19 cellular contexts compared by ENCODE assay signal in genomic region chr3:45473841-45474240, GRCh38.
A peak's percentile ranks its signal among the peaks of the same experiment; 100 is the strongest.
DNase-seq lines count a peak whose midpoint lies in the region; ATAC-seq and TF ChIP-seq lines count a peak whose summit lies in the region.
"Had no signal": no experiment of that assay in that cellular context is flagged by ENCODE, and none has a peak within 500 bp of the region (broad histone marks: within the 10 kb centered on the region; RNA-seq: fewer than 3 reads in every experiment).

No MANE protein-coding gene starts in this region.

- intact Hi-C loops in MCF 10A (cut with micrococcal nuclease) (no loop called here), mammary epithelial cell (cut with micrococcal nuclease) (no loop called here), mucosa of descending colon (cut with DNase I, micrococcal nuclease) (no loop called here)

- dilution Hi-C loops in mammary epithelial cell (cut with HindIII; ENCODE audit: low sequenced_read_pairs), result no loop called here

- no peaks in the 10 kb centered on the region for H3K27me3 Mint-ChIP-seq in MCF 10A (ENCODE audit: insufficient read depth, unreplicated experiment)
- H3K27me3 Mint-ChIP-seq: T-cell had no signal

- no peak overlapping the region for H2AFZ ChIP-seq in mammary epithelial cell (ENCODE audit: low read depth, low read length)

- POLR2A ChIA-PET in MCF 10A (lab: Yijun Ruan, JAX), result no interaction called here

- H3K4me3 ChIP-seq in mammary epithelial cell (replicated peaks in 1 of 3; ENCODE audit: insufficient read depth in 1 of 3, low read depth in 2 of 3, low read length in 3 of 3) (no peak overlapping the region), fibroblast of villous mesenchyme (ENCODE audit: low read depth, low read length) (no peak overlapping the region), mucosa of descending colon (no peak overlapping the region)
- H3K4me3 ChIP-seq: smooth muscle cell had no signal

- H3K4me1 Mint-ChIP-seq in MCF 10A (ENCODE audit: insufficient read depth, unreplicated experiment), result peaks cover under 1% of the 10 kb centered on the region

- BruUV-seq in MCF 10A (replicated peaks; lab: Mats Ljungman, UMichigan), result no TSS peak
- BruUV-seq in mammary epithelial cell (replicated peaks; lab: Mats Ljungman, UMichigan), result no TSS peak

- H3K9me3 ChIP-seq in mammary epithelial cell (replicated peaks; ENCODE audit: insufficient read depth, low read length), result no peaks in the 10 kb centered on the region
- no peaks in the 10 kb centered on the region for H3K9me3 ChIP-seq in mucosa of descending colon

- no peak for ATAC-seq in mucosa of descending colon
- ATAC-seq in GM21423 (IDR thresholded peaks at IDR 0.05; ENCODE audit: unreplicated experiment), result no peak
- ATAC-seq: T-cell had no signal

- no peak overlapping the region for H3K9ac ChIP-seq in mammary epithelial cell (ENCODE audit: insufficient read depth, low read length)

- H3K27ac Mint-ChIP-seq in MCF 10A (ENCODE audit: low read depth, unreplicated experiment), result no peak overlapping the region
- H3K27ac Mint-ChIP-seq: T-cell had no signal

- no peaks in the 10 kb centered on the region for H3K9me3 Mint-ChIP-seq in MCF 10A (ENCODE audit: unreplicated experiment)
- H3K9me3 Mint-ChIP-seq: T-cell had no signal

- no peak overlapping the region for H3K4me3 Mint-ChIP-seq in MCF 10A (ENCODE audit: unreplicated experiment)
- H3K4me3 Mint-ChIP-seq: T-cell had no signal

- H3K36me3 ChIP-seq in mammary epithelial cell (ENCODE audit: insufficient read depth, low read length), result peaks cover 9% of the 10 kb centered on the region
- H3K36me3 ChIP-seq in mucosa of descending colon (ENCODE audit: low read depth), result no peaks in the 10 kb centered on the region

- CTCF ChIA-PET in MCF 10A (lab: Yijun Ruan, JAX) (interaction anchor here (0.6 kb wide), 1 partner anchor 168 kb away, joined by 3 read pairs; no protein-coding TSS in a partner anchor), mammary epithelial cell (lab: Charles Lee; ENCODE audit: low non-redundant PET) (no interaction called here)

- WGBS in mammary epithelial cell (ENCODE audit: low coverage, missing lambda C conversion rate), result 82% methylated on average over 4 of the region's 4 CpGs

- H3K27me3 ChIP-seq in mammary epithelial cell (ENCODE audit: insufficient read depth, low read length), result no peaks in the 10 kb centered on the region

- peaks cover 1% of the 10 kb centered on the region for H3K4me1 ChIP-seq in mammary epithelial cell (ENCODE audit: insufficient read depth, low read length)
- H3K4me1 ChIP-seq in mucosa of descending colon (ENCODE audit: low read depth), result no peaks in the 10 kb centered on the region

- DNase-seq in MCF 10A (ENCODE audit: unreplicated experiment), result peak; percentile 65
- DNase-seq in mammary epithelial cell, result no peak
- DNase-seq in amniotic stem cell (lab: John Stamatoyannopoulos, UW), result peak; percentile 20
- DNase-seq in fibroblast of villous mesenchyme (ENCODE audit: low read depth), result peak; percentile 84
- DNase-seq in mucosa of descending colon, result no peak
- DNase-seq in GM19238 (ENCODE audit: insufficient read length, low spot score), result no peak
- DNase-seq in SKM-1 (lab: John Stamatoyannopoulos, UW; ENCODE audit: unreplicated experiment), result no peak
- DNase-seq: 8988T; activated CD4-positive, CD25-positive, alpha-beta regulatory T cell; activated CD8-positive, alpha-beta memory T cell treated with anti-CD3 and anti-CD28 coated beads, Interleukin-2, amount 50 U/mL, for 4 hours; activated naive CD4-positive, alpha-beta T cell; caudate nucleus; head of caudate nucleus; NCI-H187 treated with DMSO at 0.1 percent for 48 hours; NCI-H82; stimulated activated naive CD4-positive, alpha-beta T cell treated with Interleukin-2 at 50 U/mL for 16 hours; T-cell had no signal

- TF ChIP-seq CTCF in MCF 10A (IDR thresholded peaks at IDR 0.05; ENCODE audit: unreplicated experiment), result no peak
- TF ChIP-seq CTCF in mammary epithelial cell (conservative IDR thresholded peaks at IDR 0.05 in 1 of 2, IDR thresholded peaks at IDR 0.05 in 1 of 2; ENCODE audit: extremely low read depth in 1 of 2, insufficient read depth in 1 of 2, low read depth in 1 of 2, low read length in 2 of 2), result no peak
- TF ChIP-seq CTCF in fibroblast of villous mesenchyme (IDR thresholded peaks at IDR 0.05; ENCODE audit: insufficient read depth, low read depth, low read length), result no peak
- no peak for TF ChIP-seq CTCF in mucosa of descending colon (IDR thresholded peaks at IDR 0.05)

- H3K27ac ChIP-seq in mammary epithelial cell (ENCODE audit: insufficient read depth, low read depth, low read length), result no peak overlapping the region

- in situ Hi-C loops in mammary epithelial cell (cut with MboI; ENCODE audit: low sequenced_read_pairs in 2 of 2), result no loop called here

- peaks cover 24% of the 10 kb centered on the region for H3K36me3 Mint-ChIP-seq in MCF 10A (ENCODE audit: insufficient read depth, unreplicated experiment)

- no peak overlapping the region for H3K4me2 ChIP-seq in mammary epithelial cell (ENCODE audit: insufficient read depth, low read depth, low read length)
- H3K4me2 ChIP-seq: smooth muscle cell had no signal

- H3K79me2 ChIP-seq in mammary epithelial cell (ENCODE audit: insufficient read depth, low read length), result no peaks in the 10 kb centered on the region

- H4K20me1 ChIP-seq in mammary epithelial cell (ENCODE audit: insufficient read depth, low read length), result no peaks in the 10 kb centered on the region

Comparison
In these comparisons a context has a peak if more than half of its experiments do, and no peak if none do; other contexts are left out.
1. DNase-seq: peak in MCF 10A (single experiment), amniotic stem cell (single experiment) and fibroblast of villous mesenchyme (single experiment); none in mammary epithelial cell (single experiment), mucosa of descending colon (0 of 3), GM19238 (single experiment) and SKM-1 (single experiment).